In the genomic region with DNA sequence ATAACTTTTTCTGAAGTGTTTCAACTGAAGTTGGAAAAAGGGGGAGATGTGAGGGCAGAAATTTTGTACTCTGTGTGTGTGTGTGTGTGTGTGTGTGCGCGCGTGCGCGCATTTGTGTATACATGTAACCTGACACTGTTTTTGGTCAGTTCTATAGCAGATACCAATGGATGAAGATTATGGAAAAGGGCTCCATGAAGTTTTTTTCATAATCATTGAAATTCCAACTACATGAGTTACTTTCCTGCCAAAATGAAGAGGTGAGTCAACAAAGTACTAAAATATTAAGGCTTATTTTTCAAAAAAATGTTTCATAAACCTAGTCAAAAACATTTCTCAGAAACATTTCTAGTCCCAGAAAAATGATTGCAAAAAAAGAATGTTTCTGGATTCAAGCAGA, we compare ENCODE assay signal across 16 cellular contexts. TPM values are rescaled to one million over a fixed set of nuclear protein-coding genes. Genes with fewer than 3 reads are reported as not detected.
A peak's percentile ranks its signal among the peaks of the same experiment; 100 is the strongest.
DNase-seq lines count a peak whose midpoint lies in the region; ATAC-seq and TF ChIP-seq lines count a peak whose summit lies in the region.
"Had no signal": no experiment of that assay in that cellular context is flagged by ENCODE, and none has a peak within 500 bp of the region (broad histone marks: within the 10 kb centered on the region; RNA-seq: fewer than 3 reads in every experiment).

No MANE protein-coding gene starts in this region.

- peak overlapping the region; percentile 50; the same call in 1 of the 2 replicates for H3K4me2 ChIP-seq in PC-3 (ENCODE audit: low read length)

- TF ChIP-seq CTCF in PC-3 (conservative IDR thresholded peaks at IDR 0.05; ENCODE audit: low read depth, low read length), result no peak

- H3K4me3 ChIP-seq in PC-3 (ENCODE audit: low read length), result no peak overlapping the region
- H3K4me3 ChIP-seq: right atrium auricular region had no signal

- H3K9ac ChIP-seq in PC-3 (ENCODE audit: low read length), result no peak overlapping the region

- no peaks in the 10 kb centered on the region for H3K27me3 ChIP-seq in PC-3 (ENCODE audit: low read length)
- H3K27me3 ChIP-seq: right atrium auricular region had no signal

- 0 out of 2 replicates have a peak overlapping the region, but pooled peaks have one; percentile 7 for H3K27ac ChIP-seq in PC-3 (ENCODE audit: low read length)
- H3K27ac ChIP-seq: right atrium auricular region, VCaP had no signal

- no TSS peak for BruUV-seq in PC-3 (replicated peaks; lab: Mats Ljungman, UMichigan)

- intact Hi-C loops in PC-3 (cut with micrococcal nuclease), result no loop called here

- H3K79me2 ChIP-seq in PC-3 (ENCODE audit: low read length), result no peaks in the 10 kb centered on the region

- H3K9me2 ChIP-seq in PC-3 (replicated peaks; ENCODE audit: low read length), result no peaks in the 10 kb centered on the region

- DNase-seq in GM03348 (ENCODE audit: low spot score) (peak; percentile 43), PC-3 (peak; percentile 58), dedifferentiated amniotic fluid mesenchymal stem cell (ENCODE audit: extremely low spot score) (peak; percentile 65), pulmonary artery endothelial cell (ENCODE audit: low read depth, low spot score) (peak; percentile 51), amygdala (lab: John Stamatoyannopoulos, UW) (no peak), NCI-H446 (lab: John Stamatoyannopoulos, UW) (no peak)
- DNase-seq: erythroblast, head of caudate nucleus, MV-4-11, NCI-H2081 treated with DMSO at 0.1 percent for 48 hours, NCI-H526 treated with DMSO at 0.1 percent for 48 hours, nephron progenitor cell, SW 1271 had no signal

- no peak for ATAC-seq in PC-3
- ATAC-seq in GM21381 (IDR thresholded peaks at IDR 0.05; ENCODE audit: unreplicated experiment), result no peak

- peaks cover 5% of the 10 kb centered on the region for H3F3A ChIP-seq in PC-3 (ENCODE audit: low read length, unreplicated experiment)

- no peak overlapping the region for H2AFZ ChIP-seq in PC-3 (ENCODE audit: low read length)

- CTCF ChIA-PET in PC-3 (lab: Charles Lee), result no interaction called here

- H3K9me3 ChIP-seq in PC-3 (ENCODE audit: low read length), result no peaks in the 10 kb centered on the region
- H3K9me3 ChIP-seq: right atrium auricular region had no signal

- POLR2A ChIA-PET in PC-3 (lab: Charles Lee; ENCODE audit: unreplicated experiment), result no interaction called here

- peaks cover 38% of the 10 kb centered on the region for H3K4me1 ChIP-seq in PC-3 (ENCODE audit: insufficient read depth, low read length)

- H3K36me3 ChIP-seq in PC-3 (ENCODE audit: low read depth, low read length), result no peaks in the 10 kb centered on the region; the same call in 1 of the 2 replicates

- no peaks in the 10 kb centered on the region for H4K20me1 ChIP-seq in PC-3 (ENCODE audit: low read length)

RNA-seq across cellular contexts. Expression of gene CERS5, which starts 25.7 kb away (rescaled TPM):
- total RNA-seq in PC-3 (2014; rRNA removed) (24.9 and 29.7 TPM in 2 replicates), pulmonary artery endothelial cell (44.1 and 49.5 TPM in 2 replicates)

Comparison
In these comparisons a context has a peak if more than half of its experiments do, and no peak if none do; other contexts are left out.
1. DNase-seq: peak in GM03348 (single experiment), PC-3 (single experiment), dedifferentiated amniotic fluid mesenchymal stem cell (single experiment) and pulmonary artery endothelial cell (single experiment); none in amygdala (0 of 56) and NCI-H446 (0 of 2).